1 cellular context compared by ENCODE assay signal in the genomic region with DNA sequence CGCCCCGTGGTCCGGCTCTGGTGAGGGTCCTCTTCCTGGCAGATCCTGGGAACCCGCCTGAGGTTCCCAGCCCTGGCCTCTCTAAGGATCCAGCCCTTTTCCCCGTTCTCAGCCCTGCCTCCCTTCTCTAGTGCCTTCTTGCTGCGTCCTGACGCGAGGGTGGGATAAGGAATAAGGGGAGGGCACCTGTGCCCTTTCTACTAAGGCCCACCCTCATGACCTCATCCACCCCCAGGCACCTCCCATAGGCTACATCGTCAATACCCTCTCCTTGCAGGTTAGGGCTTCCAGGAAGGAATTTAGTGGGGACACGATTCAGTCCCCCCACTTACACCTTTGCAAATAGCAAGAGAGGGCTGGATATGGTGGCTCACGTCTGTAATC.
TF ChIP-seq lines count a peak whose summit lies in the region.

No MANE protein-coding gene starts in this region.

TF ChIP-seq in WTC11, 78 proteins besides CTCF, POLR2A, EP300 and RAD21 (continued from another document):
- TF ChIP-seq, protein P1, sequence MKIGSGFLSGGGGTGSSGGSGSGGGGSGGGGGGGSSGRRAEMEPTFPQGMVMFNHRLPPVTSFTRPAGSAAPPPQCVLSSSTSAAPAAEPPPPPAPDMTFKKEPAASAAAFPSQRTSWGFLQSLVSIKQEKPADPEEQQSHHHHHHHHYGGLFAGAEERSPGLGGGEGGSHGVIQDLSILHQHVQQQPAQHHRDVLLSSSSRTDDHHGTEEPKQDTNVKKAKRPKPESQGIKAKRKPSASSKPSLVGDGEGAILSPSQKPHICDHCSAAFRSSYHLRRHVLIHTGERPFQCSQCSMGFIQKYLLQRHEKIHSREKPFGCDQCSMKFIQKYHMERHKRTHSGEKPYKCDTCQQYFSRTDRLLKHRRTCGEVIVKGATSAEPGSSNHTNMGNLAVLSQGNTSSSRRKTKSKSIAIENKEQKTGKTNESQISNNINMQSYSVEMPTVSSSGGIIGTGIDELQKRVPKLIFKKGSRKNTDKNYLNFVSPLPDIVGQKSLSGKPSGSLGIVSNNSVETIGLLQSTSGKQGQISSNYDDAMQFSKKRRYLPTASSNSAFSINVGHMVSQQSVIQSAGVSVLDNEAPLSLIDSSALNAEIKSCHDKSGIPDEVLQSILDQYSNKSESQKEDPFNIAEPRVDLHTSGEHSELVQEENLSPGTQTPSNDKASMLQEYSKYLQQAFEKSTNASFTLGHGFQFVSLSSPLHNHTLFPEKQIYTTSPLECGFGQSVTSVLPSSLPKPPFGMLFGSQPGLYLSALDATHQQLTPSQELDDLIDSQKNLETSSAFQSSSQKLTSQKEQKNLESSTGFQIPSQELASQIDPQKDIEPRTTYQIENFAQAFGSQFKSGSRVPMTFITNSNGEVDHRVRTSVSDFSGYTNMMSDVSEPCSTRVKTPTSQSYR (CRISPR knock-in tag; IDR thresholded peaks at IDR 0.05): no peak
- TF ChIP-seq, protein P2, sequence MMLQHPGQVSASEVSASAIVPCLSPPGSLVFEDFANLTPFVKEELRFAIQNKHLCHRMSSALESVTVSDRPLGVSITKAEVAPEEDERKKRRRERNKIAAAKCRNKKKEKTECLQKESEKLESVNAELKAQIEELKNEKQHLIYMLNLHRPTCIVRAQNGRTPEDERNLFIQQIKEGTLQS (CRISPR knock-in tag; conservative IDR thresholded peaks at IDR 0.05): no peak
- no peak for TF ChIP-seq FOXK1 (CRISPR knock-in tag; IDR thresholded peaks at IDR 0.05)
- TF ChIP-seq ESRRA (CRISPR knock-in tag; IDR thresholded peaks at IDR 0.05; ENCODE audit: borderline replicate concordance): no peak
- TF ChIP-seq NFATC4 (CRISPR knock-in tag; IDR thresholded peaks at IDR 0.05): no peak
- TF ChIP-seq, protein P3, sequence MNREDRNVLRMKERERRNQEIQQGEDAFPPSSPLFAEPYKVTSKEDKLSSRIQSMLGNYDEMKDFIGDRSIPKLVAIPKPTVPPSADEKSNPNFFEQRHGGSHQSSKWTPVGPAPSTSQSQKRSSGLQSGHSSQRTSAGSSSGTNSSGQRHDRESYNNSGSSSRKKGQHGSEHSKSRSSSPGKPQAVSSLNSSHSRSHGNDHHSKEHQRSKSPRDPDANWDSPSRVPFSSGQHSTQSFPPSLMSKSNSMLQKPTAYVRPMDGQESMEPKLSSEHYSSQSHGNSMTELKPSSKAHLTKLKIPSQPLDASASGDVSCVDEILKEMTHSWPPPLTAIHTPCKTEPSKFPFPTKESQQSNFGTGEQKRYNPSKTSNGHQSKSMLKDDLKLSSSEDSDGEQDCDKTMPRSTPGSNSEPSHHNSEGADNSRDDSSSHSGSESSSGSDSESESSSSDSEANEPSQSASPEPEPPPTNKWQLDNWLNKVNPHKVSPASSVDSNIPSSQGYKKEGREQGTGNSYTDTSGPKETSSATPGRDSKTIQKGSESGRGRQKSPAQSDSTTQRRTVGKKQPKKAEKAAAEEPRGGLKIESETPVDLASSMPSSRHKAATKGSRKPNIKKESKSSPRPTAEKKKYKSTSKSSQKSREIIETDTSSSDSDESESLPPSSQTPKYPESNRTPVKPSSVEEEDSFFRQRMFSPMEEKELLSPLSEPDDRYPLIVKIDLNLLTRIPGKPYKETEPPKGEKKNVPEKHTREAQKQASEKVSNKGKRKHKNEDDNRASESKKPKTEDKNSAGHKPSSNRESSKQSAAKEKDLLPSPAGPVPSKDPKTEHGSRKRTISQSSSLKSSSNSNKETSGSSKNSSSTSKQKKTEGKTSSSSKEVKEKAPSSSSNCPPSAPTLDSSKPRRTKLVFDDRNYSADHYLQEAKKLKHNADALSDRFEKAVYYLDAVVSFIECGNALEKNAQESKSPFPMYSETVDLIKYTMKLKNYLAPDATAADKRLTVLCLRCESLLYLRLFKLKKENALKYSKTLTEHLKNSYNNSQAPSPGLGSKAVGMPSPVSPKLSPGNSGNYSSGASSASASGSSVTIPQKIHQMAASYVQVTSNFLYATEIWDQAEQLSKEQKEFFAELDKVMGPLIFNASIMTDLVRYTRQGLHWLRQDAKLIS (CRISPR knock-in tag; IDR thresholded peaks at IDR 0.05; ENCODE audit: borderline replicate concordance): no peak
- TF ChIP-seq, protein P4, sequence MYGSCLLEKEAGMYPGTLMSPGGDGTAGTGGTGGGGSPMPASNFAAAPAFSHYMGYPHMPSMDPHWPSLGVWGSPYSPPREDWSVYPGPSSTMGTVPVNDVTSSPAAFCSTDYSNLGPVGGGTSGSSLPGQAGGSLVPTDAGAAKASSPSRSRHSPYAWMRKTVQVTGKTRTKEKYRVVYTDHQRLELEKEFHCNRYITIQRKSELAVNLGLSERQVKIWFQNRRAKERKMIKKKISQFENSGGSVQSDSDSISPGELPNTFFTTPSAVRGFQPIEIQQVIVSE (CRISPR knock-in tag; IDR thresholded peaks at IDR 0.05; ENCODE audit: borderline replicate concordance): no peak
- TF ChIP-seq HMGA2 (CRISPR knock-in tag; IDR thresholded peaks at IDR 0.05): no peak
